Comparison of ENCODE assay signal across 8 cellular contexts in the genomic region with DNA sequence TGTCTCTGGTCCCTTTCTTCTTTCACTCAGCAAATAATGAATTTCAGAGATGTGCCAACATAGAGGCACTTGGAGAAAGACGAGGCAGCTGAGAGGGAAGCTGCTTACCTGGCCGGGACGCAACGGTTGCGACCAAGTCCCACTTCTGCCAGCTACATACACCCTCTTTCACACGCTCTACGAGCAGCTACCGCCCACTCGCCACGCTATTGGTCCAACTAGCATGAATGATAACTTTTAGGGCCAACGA. TPM values are rescaled to one million over a fixed set of nuclear protein-coding genes. Genes with fewer than 3 reads are reported as not detected.
DNase-seq lines count a peak whose midpoint lies in the region; ATAC-seq and TF ChIP-seq lines count a peak whose summit lies in the region.

No MANE protein-coding gene starts in this region.

- H3K4me3 Mint-ChIP-seq in activated CD4-positive, alpha-beta T cell treated with anti-CD3 and anti-CD28 coated beads for 36 hours = peak overlapping the region; percentile 83
- H3K4me3 Mint-ChIP-seq in activated B cell treated with CpG ODN at 0.5 μM for 24 hours = peak overlapping the region; percentile 85

- DNase-seq in activated CD4-positive, alpha-beta T cell treated with anti-CD3 and anti-CD28 coated beads for 36 hours = no peak
- DNase-seq in activated CD4-positive, alpha-beta T cell treated with anti-CD3 and anti-CD28 coated beads, Interleukin-2, amount 50 U/mL, for 48 hours = no peak
- no peak for DNase-seq in activated B cell treated with CpG ODN at 0.5 μM for 24 hours

- peak overlapping the region; percentile 85 for H3K27ac Mint-ChIP-seq in activated CD4-positive, alpha-beta T cell treated with anti-CD3 and anti-CD28 coated beads for 36 hours
- H3K27ac Mint-ChIP-seq in activated B cell treated with CpG ODN at 0.5 μM for 24 hours = peak overlapping the region; percentile 90

- peaks cover 2% of the 10 kb centered on the region for H3K9me3 ChIP-seq in iPS-18c (ENCODE audit: control insufficient read depth, insufficient read depth, low read length)

- peaks cover 39% of the 10 kb centered on the region for H3K4me1 Mint-ChIP-seq in activated CD4-positive, alpha-beta T cell treated with anti-CD3 and anti-CD28 coated beads for 36 hours
- H3K4me1 Mint-ChIP-seq in activated B cell treated with CpG ODN at 0.5 μM for 24 hours = peaks cover 51% of the 10 kb centered on the region

- H3K27ac ChIP-seq in temporal lobe (ENCODE audit: low read depth, low read length) = peak overlapping the region; percentile 14

- ATAC-seq in activated CD4-positive, alpha-beta T cell treated with anti-CD3 and anti-CD28 coated beads for 36 hours = no peak
- ATAC-seq in activated B cell treated with CpG ODN at 0.5 μM for 24 hours (ENCODE audit: low read depth) = no peak
- ATAC-seq in GM21723 (IDR thresholded peaks at IDR 0.05; ENCODE audit: unreplicated experiment) = no peak
- no peak for ATAC-seq in HG02973 (IDR thresholded peaks at IDR 0.05; ENCODE audit: unreplicated experiment)
- no peak for ATAC-seq in HG03175 (IDR thresholded peaks at IDR 0.05; ENCODE audit: unreplicated experiment)

- no peaks in the 10 kb centered on the region for H3K27me3 Mint-ChIP-seq in activated CD4-positive, alpha-beta T cell treated with anti-CD3 and anti-CD28 coated beads for 36 hours
- H3K27me3 Mint-ChIP-seq in activated B cell treated with CpG ODN at 0.5 μM for 24 hours = no peaks in the 10 kb centered on the region

- CTCF ChIA-PET in activated CD4-positive, alpha-beta T cell treated with anti-CD3 and anti-CD28 coated beads for 36 hours (lab: Charles Lee) = interaction anchor here (0.6 to 1.8 kb wide), 12 partner anchors 15 to 1204 kb away, joined by 3 to 15 read pairs (median 4); a partner anchor contains a TSS
- CTCF ChIA-PET in activated B cell treated with CpG ODN at 0.5 μM for 24 hours (lab: Charles Lee) = interaction anchor here (0.8 to 1.7 kb wide), 4 partner anchors 22 to 53 kb away, joined by 3 to 8 read pairs (median 4); a partner anchor contains a TSS

- intact Hi-C loops in activated CD4-positive, alpha-beta T cell treated with anti-CD3 and anti-CD28 coated beads for 36 hours (cut with DNase I, micrococcal nuclease) = loop anchor here (1.0 to 2.0 kb wide), 14 partner anchors 21 to 1469 kb away; a partner anchor contains a TSS
- intact Hi-C loops in activated B cell treated with CpG ODN at 0.5 μM for 24 hours (cut with micrococcal nuclease) = loop anchor here (1.0 to 2.0 kb wide), 8 partner anchors 21 to 1249 kb away; a partner anchor contains a TSS

- TF ChIP-seq CTCF in activated B cell treated with CpG ODN at 0.5 μM for 24 hours (IDR thresholded peaks at IDR 0.05) = no peak

- H3K4me3 ChIP-seq in iPS-18c (ENCODE audit: insufficient read depth, low read depth, low read length) = peak overlapping the region; percentile 59

- POLR2A ChIA-PET in activated CD4-positive, alpha-beta T cell treated with anti-CD3 and anti-CD28 coated beads for 36 hours (lab: Charles Lee) = interaction anchor here (0.5 to 3.0 kb wide), 12 partner anchors 13 to 1662 kb away, joined by 3 to 35 read pairs (median 5); a partner anchor contains a TSS
- POLR2A ChIA-PET in activated B cell treated with CpG ODN at 0.5 μM for 24 hours (lab: Charles Lee) = interaction anchor here (0.5 to 3.8 kb wide), 19 partner anchors 11 to 1463 kb away, joined by 3 to 69 read pairs (median 5); a partner anchor contains a TSS

- peaks cover 9% of the 10 kb centered on the region for H3K36me3 Mint-ChIP-seq in activated CD4-positive, alpha-beta T cell treated with anti-CD3 and anti-CD28 coated beads for 36 hours (ENCODE audit: low read depth)
- H3K36me3 Mint-ChIP-seq in activated B cell treated with CpG ODN at 0.5 μM for 24 hours (ENCODE audit: low read depth) = peaks cover 27% of the 10 kb centered on the region

- H3K9me3 Mint-ChIP-seq in activated CD4-positive, alpha-beta T cell treated with anti-CD3 and anti-CD28 coated beads for 36 hours (ENCODE audit: low read depth) = no peaks in the 10 kb centered on the region
- no peaks in the 10 kb centered on the region for H3K9me3 Mint-ChIP-seq in activated B cell treated with CpG ODN at 0.5 μM for 24 hours

RNA-seq across cellular contexts. Expression of a gene that starts 0.8 kb away (rescaled TPM):
- 10 to 100 TPM; 61.0 to 93.8 TPM for total RNA-seq in activated CD4-positive, alpha-beta T cell treated with anti-CD3 and anti-CD28 coated beads for 36 hours
- 53.2 and 64.6 TPM in 2 replicates for total RNA-seq in activated B cell treated with CpG ODN at 0.5 μM for 24 hours
- total RNA-seq in temporal lobe = 5.7 TPM

RNA-seq across cellular contexts. Expression of a gene that starts 21.2 kb away (rescaled TPM):
- total RNA-seq in activated CD4-positive, alpha-beta T cell treated with anti-CD3 and anti-CD28 coated beads for 36 hours = 100 to 1,000 TPM in 1 of 2 experiments, 10 to 100 TPM in 1; 85.5 to 115 TPM
- total RNA-seq in activated B cell treated with CpG ODN at 0.5 μM for 24 hours (78.9 and 79.3 TPM in 2 replicates), temporal lobe (30.7 TPM)

RNA-seq across cellular contexts. Expression of a gene that starts 21.3 kb away (rescaled TPM):
- 10 to 100 TPM; 28.5 to 39.3 TPM for total RNA-seq in activated CD4-positive, alpha-beta T cell treated with anti-CD3 and anti-CD28 coated beads for 36 hours
- total RNA-seq in activated B cell treated with CpG ODN at 0.5 μM for 24 hours = 16.6 and 17.9 TPM in 2 replicates
- total RNA-seq in temporal lobe = 9.6 TPM

RNA-seq across cellular contexts. Expression of a gene that starts 22.7 kb away (rescaled TPM):
- 1 to 10 TPM; 3.5 to 3.6 TPM for total RNA-seq in activated CD4-positive, alpha-beta T cell treated with anti-CD3 and anti-CD28 coated beads for 36 hours
- total RNA-seq in activated B cell treated with CpG ODN at 0.5 μM for 24 hours (8.3 and 8.4 TPM in 2 replicates), temporal lobe (4.7 TPM)

RNA-seq across cellular contexts. Expression of a gene that starts 34.1 kb away (rescaled TPM):
- 100 to 1,000 TPM in 1 of 2 experiments, 10 to 100 TPM in 1; 99.9 to 158 TPM for total RNA-seq in activated CD4-positive, alpha-beta T cell treated with anti-CD3 and anti-CD28 coated beads for 36 hours
- total RNA-seq in activated B cell treated with CpG ODN at 0.5 μM for 24 hours (94.7 and 96.1 TPM in 2 replicates), temporal lobe (3.7 TPM)
